Comparison of ENCODE assay signal across 11 cellular contexts in genomic region chr2:197628043-197628500, GRCh38. TPM values are rescaled to one million over a fixed set of nuclear protein-coding genes. Genes with fewer than 3 reads are reported as not detected.
DNase-seq lines count a peak whose midpoint lies in the region; ATAC-seq and TF ChIP-seq lines count a peak whose summit lies in the region.
"Had no signal": no experiment of that assay in that cellular context is flagged by ENCODE, and none has a peak within 500 bp of the region (broad histone marks: within the 10 kb centered on the region; RNA-seq: fewer than 3 reads in every experiment).

No MANE protein-coding gene starts in this region.

- no peak overlapping the region for H3K4me3 Mint-ChIP-seq in endodermal cell

- intact Hi-C loops in posterior vena cava (cut with DNase I) = no loop called here

- H3K4me3 ChIP-seq in endodermal cell (ENCODE audit: low read length) = no peak overlapping the region

- no peaks in the 10 kb centered on the region for H3K9me3 ChIP-seq in endodermal cell (ENCODE audit: control insufficient read depth, low read length)

- DNase-seq in endodermal cell (peak; percentile 58), pons (ENCODE audit: low spot score) (peak; percentile 96), T-helper 9 cell (no peak), posterior vena cava (ENCODE audit: low spot score) (no peak)
- no peak for DNase-seq in stimulated activated CD4-positive, alpha-beta T cell treated with anti-CD3 and anti-CD28 coated beads, Interleukin-2, amount 100 ng/mL, for 48 hours
- DNase-seq: foreskin fibroblast; stimulated activated CD8-positive, alpha-beta memory T cell treated with anti-CD3 and anti-CD28 coated beads, Interleukin-4, amount 100 ng/mL, for 48 hours had no signal

- peaks cover 4% of the 10 kb centered on the region for H3K9me3 Mint-ChIP-seq in endodermal cell

- no peaks in the 10 kb centered on the region for H3K27me3 Mint-ChIP-seq in endodermal cell (ENCODE audit: insufficient read depth)

- no peaks in the 10 kb centered on the region for H3K27me3 ChIP-seq in endodermal cell (ENCODE audit: control insufficient read depth, insufficient read depth, low read length, poor library complexity, severe bottlenecking)

- no peak overlapping the region for H3K9ac ChIP-seq in endodermal cell (ENCODE audit: extremely low read depth, low read length, poor library complexity, severe bottlenecking)

- no peaks in the 10 kb centered on the region for H3K4me1 ChIP-seq in endodermal cell (ENCODE audit: control insufficient read depth, insufficient read depth, low read length)

- H3K27ac ChIP-seq in endodermal cell (ENCODE audit: low read depth, low read length) = peak overlapping the region; percentile 69

- H3K36me3 ChIP-seq in endodermal cell (ENCODE audit: control insufficient read depth, insufficient read depth, low read length) = no peaks in the 10 kb centered on the region

- peak overlapping the region; percentile 18 for H3K27ac Mint-ChIP-seq in endodermal cell

- peak; percentile 56 for ATAC-seq in GM19035 (IDR thresholded peaks at IDR 0.05; ENCODE audit: unreplicated experiment)
- peak; percentile 75 for ATAC-seq in HG03432 (IDR thresholded peaks at IDR 0.05; ENCODE audit: unreplicated experiment)
- ATAC-seq in HG03025 (IDR thresholded peaks at IDR 0.05; ENCODE audit: low FRiP score, unreplicated experiment) = no peak

- 42 to 53% methylated on average over 2 to 4 of the region's 4 CpGs for WGBS in endodermal cell (ENCODE audit: insufficient coverage in 1 of 2, insufficient read length in 1 of 2), 2 experiments

- H3K36me3 Mint-ChIP-seq in endodermal cell (ENCODE audit: low read depth) = no peaks in the 10 kb centered on the region

- peaks cover 9% of the 10 kb centered on the region for H3K4me1 Mint-ChIP-seq in endodermal cell

- TF ChIP-seq CTCF in endodermal cell (conservative IDR thresholded peaks at IDR 0.05) = no peak

RNA-seq across cellular contexts. Expression of gene RFTN2, which starts 47.3 kb away (rescaled TPM):
- total RNA-seq in endodermal cell (under 1 TPM; 0.55 TPM), posterior vena cava (10 to 100 TPM in 1 of 2 donors, 1 to 10 TPM in 1; 5.4 to 11.4 TPM)
- 25.2 TPM for polyA plus RNA-seq in endodermal cell (2013, experiment 1 of 2)
- 19.0 TPM for polyA plus RNA-seq in endodermal cell (2013, experiment 2 of 2)
- total RNA-seq: T-helper 1 cell treated with Interleukin-12 subunit alpha and Interleukin-12 subunit beta and Interleukin-4 antibody, amounts not matched to agents 30 ng/mL and 1 ng/mL, for 36 hours had no signal

Comparison
In these comparisons a context has a peak if more than half of its experiments do, and no peak if none do; other contexts are left out.
1. DNase-seq: peak in endodermal cell (single experiment) and pons (single experiment); none in T-helper 9 cell (single experiment), posterior vena cava (single experiment) and stimulated activated CD4-positive, alpha-beta T cell treated with anti-CD3 and anti-CD28 coated beads, Interleukin-2, amount 100 ng/mL, for 48 hours (0 of 2).
2. RNA of gene RFTN2, which starts 47.3 kb away (total RNA-seq): 5.4 to 11.4 TPM in posterior vena cava; 0.55 TPM in endodermal cell; every median in the first group is over 4 times any median in the second.